ENCODE assay signal across 1 cellular context in genomic region chr17:18960803-18961511, GRCh38.
TF ChIP-seq lines count a peak whose summit lies in the region.

No MANE protein-coding gene starts in this region.

TF ChIP-seq in HCT116, 20 proteins besides CTCF, POLR2A, EP300 and RAD21 (continued from another document):
- TF ChIP-seq REST (IDR thresholded peaks at IDR 0.05; ENCODE audit: low read depth), result no peak
- no peak for TF ChIP-seq CEBPB (IDR thresholded peaks at IDR 0.05; ENCODE audit: low read depth)
- TF ChIP-seq POLR2AphosphoS5 (IDR thresholded peaks at IDR 0.05; ENCODE audit: low read depth, low read length), result no peak
- no peak for TF ChIP-seq SP1 (IDR thresholded peaks at IDR 0.05; ENCODE audit: low read depth)
- no peak for TF ChIP-seq ELF1 (IDR thresholded peaks at IDR 0.05; ENCODE audit: borderline replicate concordance, low read depth)
- no peak for TF ChIP-seq EZH2 (IDR thresholded peaks at IDR 0.05)
- TF ChIP-seq EZH2phosphoT487 (IDR thresholded peaks at IDR 0.05; ENCODE audit: borderline replicate concordance), result no peak
- TF ChIP-seq ATF3 (IDR thresholded peaks at IDR 0.05), result no peak
- no peak for TF ChIP-seq CBX3 (IDR thresholded peaks at IDR 0.05; ENCODE audit: low read depth)
- no peak for TF ChIP-seq ZNF274 (IDR thresholded peaks at IDR 0.05; ENCODE audit: low read depth, low read length)
- no peak for TF ChIP-seq TCF7L2 (IDR thresholded peaks at IDR 0.05; ENCODE audit: borderline replicate concordance, extremely low read depth, insufficient read depth, insufficient read length)
- TF ChIP-seq FOSL1 (IDR thresholded peaks at IDR 0.05; ENCODE audit: low read depth), result no peak
- TF ChIP-seq EGR1 (IDR thresholded peaks at IDR 0.05; ENCODE audit: low read depth), result no peak
